In genomic region chr15:73717802-73718201, GRCh38 we compare ENCODE assay signal across 1 cellular context.
TF ChIP-seq lines count a peak whose summit lies in the region.

No MANE protein-coding gene starts in this region.

TF ChIP-seq in IMR-90, 13 proteins besides CTCF, POLR2A, EP300 and RAD21:
- no peak for TF ChIP-seq MXI1 (IDR thresholded peaks at IDR 0.05; ENCODE audit: borderline replicate concordance, low read depth, low read length)
- no peak for TF ChIP-seq RCOR1 (IDR thresholded peaks at IDR 0.05; ENCODE audit: insufficient replicate concordance, low read length)
- no peak for TF ChIP-seq CEBPB (IDR thresholded peaks at IDR 0.05; ENCODE audit: low read depth, low read length)
- no peak for TF ChIP-seq RFX5 (IDR thresholded peaks at IDR 0.05; ENCODE audit: low read depth, low read length)
- TF ChIP-seq SMC3 (IDR thresholded peaks at IDR 0.05; ENCODE audit: low read depth, low read length), result no peak
- no peak for TF ChIP-seq MAFK (IDR thresholded peaks at IDR 0.05; ENCODE audit: low read depth, low read length)
- no peak for TF ChIP-seq FOS (IDR thresholded peaks at IDR 0.05; ENCODE audit: low read depth, low read length)
- no peak for TF ChIP-seq MAZ (IDR thresholded peaks at IDR 0.05; ENCODE audit: borderline replicate concordance, low read depth, low read length)
- no peak for TF ChIP-seq NFE2L2 (IDR thresholded peaks at IDR 0.05; ENCODE audit: low read depth, low read length)
- TF ChIP-seq USF2 (IDR thresholded peaks at IDR 0.05; ENCODE audit: low read depth, low read length), result no peak
- TF ChIP-seq ELK1 (IDR thresholded peaks at IDR 0.05; ENCODE audit: borderline replicate concordance, low read depth, low read length), result no peak
- TF ChIP-seq BHLHE40 (IDR thresholded peaks at IDR 0.05; ENCODE audit: low read depth, low read length), result no peak
- TF ChIP-seq CHD1 (IDR thresholded peaks at IDR 0.05; ENCODE audit: low read depth, low read length), result no peak
